ENCODE assay signal across 17 cellular contexts in genomic region chr20:32569380-32570305, GRCh38. TPM values are rescaled to one million over a fixed set of nuclear protein-coding genes. Genes with fewer than 3 reads are reported as not detected.
DNase-seq lines count a peak whose midpoint lies in the region; ATAC-seq and TF ChIP-seq lines count a peak whose summit lies in the region.
"Had no signal": no experiment of that assay in that cellular context is flagged by ENCODE, and none has a peak within 500 bp of the region (broad histone marks: within the 10 kb centered on the region; RNA-seq: fewer than 3 reads in every experiment).

No MANE protein-coding gene starts in this region.

- H3K4me1 ChIP-seq in NT2/D1 (ENCODE audit: insufficient read depth, insufficient read length) (peaks cover 20% of the 10 kb centered on the region), right atrium auricular region (peaks cover 0 to 6% of the 10 kb centered on the region in 2 donors), left ventricle myocardium inferior (no peaks in the 10 kb centered on the region)
- H3K4me1 ChIP-seq in effector memory CD4-positive, alpha-beta T cell (ENCODE audit: control insufficient read depth, insufficient read depth, low read length, poor library complexity, severe bottlenecking): peaks cover 23% of the 10 kb centered on the region
- H3K4me1 ChIP-seq: BE2C, prostate gland had no signal

- no peaks in the 10 kb centered on the region for H3K9me3 Mint-ChIP-seq in nephron progenitor cell

- peaks cover 3% of the 10 kb centered on the region for H3K27me3 Mint-ChIP-seq in nephron progenitor cell (ENCODE audit: low read depth, poor library complexity)

- peak; percentile 19 for DNase-seq in G401 (ENCODE audit: low spot score)
- no peak for DNase-seq in NT2/D1 (ENCODE audit: low read depth, low spot score)
- DNase-seq in effector memory CD4-positive, alpha-beta T cell: no peak
- DNase-seq in nephron progenitor cell: no peak
- no peak for DNase-seq in right atrium auricular region (ENCODE audit: low spot score)
- DNase-seq in left ventricle myocardium inferior: no peak
- DNase-seq: activated CD4-positive, alpha-beta T cell treated with anti-CD3 and anti-CD28 coated beads for 4 hours; BE2C; DMS79; Karpas-422; NCI-H1417 treated with DMSO at 0.1 percent for 48 hours; NCI-H2227 treated with DMSO at 0.1 percent for 48 hours; SHP77 treated with DMSO at 0.1 percent for 48 hours; T-helper 9 cell had no signal

- intact Hi-C loops in left ventricle myocardium inferior (cut with micrococcal nuclease): no loop called here

- H3K27me3 ChIP-seq in NT2/D1 (ENCODE audit: insufficient read depth, insufficient read length) (no peaks in the 10 kb centered on the region), right atrium auricular region (no peaks in the 10 kb centered on the region), left ventricle myocardium inferior (ENCODE audit: low read depth) (peaks cover 11% of the 10 kb centered on the region)
- H3K27me3 ChIP-seq in effector memory CD4-positive, alpha-beta T cell (replicated peaks; ENCODE audit: control insufficient read depth, insufficient read depth, low read length, poor library complexity, severe bottlenecking): no peaks in the 10 kb centered on the region
- H3K27me3 ChIP-seq: BE2C had no signal

- H3K27ac ChIP-seq in effector memory CD4-positive, alpha-beta T cell (ENCODE audit: insufficient read depth, low read length, poor library complexity, severe bottlenecking): peak overlapping the region; percentile 37
- no peak overlapping the region for H3K27ac ChIP-seq in right atrium auricular region
- no peak overlapping the region for H3K27ac ChIP-seq in left ventricle myocardium inferior (replicated peaks)
- H3K27ac ChIP-seq: HL-60, prostate gland had no signal

- no peak overlapping the region for H3K4me3 Mint-ChIP-seq in nephron progenitor cell

- H3K36me3 ChIP-seq in NT2/D1 (ENCODE audit: insufficient read depth, insufficient read length, low read length) (no peaks in the 10 kb centered on the region), right atrium auricular region (no peaks in the 10 kb centered on the region), left ventricle myocardium inferior (no peaks in the 10 kb centered on the region)
- peaks cover 2% of the 10 kb centered on the region for H3K36me3 ChIP-seq in effector memory CD4-positive, alpha-beta T cell (ENCODE audit: control insufficient read depth, insufficient read depth, low read length)
- H3K36me3 ChIP-seq: BE2C, prostate gland had no signal

- H3K4me3 ChIP-seq in NT2/D1 (ENCODE audit: insufficient read length, low read depth) (no peak overlapping the region), right atrium auricular region (no peak overlapping the region), left ventricle myocardium inferior (no peak overlapping the region)
- H3K4me3 ChIP-seq in effector memory CD4-positive, alpha-beta T cell (ENCODE audit: insufficient read depth, low read depth, low read length, poor library complexity, severe bottlenecking): no peak overlapping the region
- H3K4me3 ChIP-seq: prostate gland had no signal

- no peak for ATAC-seq in HG02763 (IDR thresholded peaks at IDR 0.05; ENCODE audit: unreplicated experiment)

- in situ Hi-C loops in G401 (cut with HindIII; ENCODE audit: low sequenced_read_pairs): no loop called here

- H3K36me3 Mint-ChIP-seq in nephron progenitor cell (ENCODE audit: low read depth): no peaks in the 10 kb centered on the region

- H3K9ac ChIP-seq in NT2/D1 (ENCODE audit: insufficient read length, low read depth): peak overlapping the region; percentile 36

- TF ChIP-seq CTCF in nephron progenitor cell (IDR thresholded peaks at IDR 0.05) (no peak), right atrium auricular region (IDR thresholded peaks at IDR 0.05) (no peak), left ventricle myocardium inferior (IDR thresholded peaks at IDR 0.05; ENCODE audit: borderline replicate concordance) (no peak)

- H3K9me3 ChIP-seq in NT2/D1 (ENCODE audit: insufficient read depth, low read length) (no peaks in the 10 kb centered on the region), right atrium auricular region (no peaks in the 10 kb centered on the region), left ventricle myocardium inferior (replicated peaks) (no peaks in the 10 kb centered on the region)
- H3K9me3 ChIP-seq in effector memory CD4-positive, alpha-beta T cell (ENCODE audit: control insufficient read depth, low read length): no peaks in the 10 kb centered on the region
- H3K9me3 ChIP-seq: BE2C, prostate gland had no signal

- H3K27ac Mint-ChIP-seq in nephron progenitor cell: peak overlapping the region; percentile 60

- peaks cover 52% of the 10 kb centered on the region for H3K4me1 Mint-ChIP-seq in nephron progenitor cell

RNA-seq across cellular contexts. Expression of gene NOL4L, which starts 15.5 kb away (rescaled TPM):
- total RNA-seq in G401 (2014; rRNA removed; shearing (Covaris generic)): 6.1 and 8.5 TPM in 2 replicates
- total RNA-seq in right atrium auricular region: 10 to 100 TPM in 1 of 2 donors, 1 to 10 TPM in 1; 7.6 to 10.4 TPM
- total RNA-seq in left ventricle myocardium inferior: 5.6 TPM
